ENCODE assay signal across 13 cellular contexts in the genomic region with DNA sequence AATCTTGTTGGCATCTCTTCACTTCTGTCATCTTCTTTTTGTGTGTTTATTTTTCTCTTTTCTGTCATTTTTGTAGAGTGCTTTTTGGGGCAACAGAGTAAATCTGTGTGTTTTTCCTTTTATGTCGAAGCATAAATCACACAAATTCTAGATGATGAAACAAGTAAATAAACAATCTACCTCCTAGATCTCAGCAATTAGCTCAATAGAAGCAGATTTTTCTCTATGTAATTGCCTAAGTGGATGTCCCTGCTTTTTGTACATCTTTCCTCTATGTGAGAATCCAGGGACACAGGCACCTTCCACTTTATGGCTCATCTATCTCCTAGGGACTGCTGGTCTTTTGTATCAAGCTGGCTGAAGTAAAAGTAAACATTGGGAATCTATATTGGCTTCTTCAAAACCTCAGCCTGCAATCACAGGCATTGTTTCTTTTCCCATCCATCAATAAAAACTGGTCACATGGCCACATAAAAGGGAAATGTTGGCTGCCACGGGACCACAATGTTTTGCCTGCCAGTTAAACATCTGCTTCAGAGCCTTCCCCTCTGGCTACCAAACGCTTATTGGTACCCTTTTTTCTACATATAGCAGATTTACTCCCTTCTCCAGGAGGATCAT.
DNase-seq lines count a peak whose midpoint lies in the region; ATAC-seq lines count a peak whose summit lies in the region.
"Had no signal": no experiment of that assay in that cellular context is flagged by ENCODE, and none has a peak within 500 bp of the region (broad histone marks: within the 10 kb centered on the region; RNA-seq: fewer than 3 reads in every experiment).

No MANE protein-coding gene starts in this region.

- no peak overlapping the region for H3K27ac ChIP-seq in SJCRH30

- H3K4me3 ChIP-seq in SJCRH30 = no peak overlapping the region

- no peaks in the 10 kb centered on the region for H3K27me3 ChIP-seq in SJCRH30

- intact Hi-C loops in head of caudate nucleus (cut with DNase I) = no loop called here

- peak; percentile 51 for DNase-seq in COR-L47 (lab: John Stamatoyannopoulos, UW)
- peak; percentile 89 for DNase-seq in NCI-H345 (lab: John Stamatoyannopoulos, UW)
- DNase-seq in HuH-7.5 (ENCODE audit: low spot score) = no peak
- no peak for DNase-seq in head of caudate nucleus
- DNase-seq in NCI-H446 treated with DMSO at 0.1 percent for 48 hours (lab: John Stamatoyannopoulos, UW) = no peak
- no peak for DNase-seq in SJCRH30
- DNase-seq: amniotic stem cell, MM.1S, NCI-H526 treated with DMSO at 0.1 percent for 48 hours, RPMI8226, T1000 had no signal

- ATAC-seq in GM19328 (IDR thresholded peaks at IDR 0.05; ENCODE audit: unreplicated experiment) (peak; percentile 14), HG02938 (IDR thresholded peaks at IDR 0.05; ENCODE audit: unreplicated experiment) (peak; percentile 4)

- no peaks in the 10 kb centered on the region for H3K4me1 ChIP-seq in SJCRH30

- no peaks in the 10 kb centered on the region for H3K36me3 ChIP-seq in SJCRH30

- H3K9me3 ChIP-seq in SJCRH30 (replicated peaks) = no peaks in the 10 kb centered on the region

Comparison
In these comparisons a context has a peak if more than half of its experiments do, and no peak if none do; other contexts are left out.
1. DNase-seq: peak in COR-L47 (single experiment) and NCI-H345 (single experiment); none in HuH-7.5 (single experiment), head of caudate nucleus (0 of 42), NCI-H446 treated with DMSO at 0.1 percent for 48 hours (single experiment) and SJCRH30 (0 of 2).